In genomic region chr11:27718853-27719574, GRCh38 we compare ENCODE assay signal across 8 cellular contexts. TPM values are rescaled to one million over a fixed set of nuclear protein-coding genes. Genes with fewer than 3 reads are reported as not detected.
DNase-seq lines count a peak whose midpoint lies in the region; ATAC-seq and TF ChIP-seq lines count a peak whose summit lies in the region.

No MANE protein-coding gene starts in this region.

- H3K4me1 ChIP-seq in heart right ventricle (peaks cover 0 to 35% (median 18%) of the 10 kb centered on the region in 9 donors), skeletal muscle satellite cell (ENCODE audit: control insufficient read depth, insufficient read depth, low read length) (peaks cover 9% of the 10 kb centered on the region)

- H3K27ac ChIP-seq in heart right ventricle = no peak overlapping the region

- ATAC-seq in heart right ventricle (peak; percentile 77 to 95 (median 86)), GM18867 (IDR thresholded peaks at IDR 0.05; ENCODE audit: unreplicated experiment) (no peak), HG02610 (IDR thresholded peaks at IDR 0.05; ENCODE audit: unreplicated experiment) (no peak)

- WGBS in heart right ventricle, 2 donors = 0 to 1% methylated on average over 57 of the region's 57 CpGs

- H3K9me3 ChIP-seq in heart right ventricle (no peaks in the 10 kb centered on the region), skeletal muscle satellite cell (replicated peaks; ENCODE audit: low read length) (no peaks in the 10 kb centered on the region)

- H3K4me2 ChIP-seq in skeletal muscle satellite cell (ENCODE audit: low read length) = peak overlapping the region; percentile 83

- intact Hi-C loops in heart right ventricle (cut with DNase I) = no loop called here

- peak overlapping the region; percentile 6 to 59 (median 49) for H3K4me3 ChIP-seq in heart right ventricle
- peak overlapping the region; percentile 68 for H3K4me3 ChIP-seq in skeletal muscle satellite cell (ENCODE audit: low read length)

- no peak for TF ChIP-seq CTCF in heart right ventricle (IDR thresholded peaks at IDR 0.05)

- H3K9ac ChIP-seq in skeletal muscle satellite cell (ENCODE audit: low read depth, low read length) = peak overlapping the region; percentile 67

- DNase-seq in HCEC 1CT = peak; percentile 61
- peak; percentile 71 for DNase-seq in SW480 (ENCODE audit: low spot score)
- DNase-seq in heart right ventricle = peak; percentile 10 to 32
- no peak for DNase-seq in activated naive CD4-positive, alpha-beta T cell (lab: John Stamatoyannopoulos, UW)
- DNase-seq in ureter (ENCODE audit: low spot score) = no peak

- H3K27me3 ChIP-seq in heart right ventricle (peaks cover 10 to 95% (median 89%) of the 10 kb centered on the region in 7 donors), skeletal muscle satellite cell (ENCODE audit: control insufficient read depth, insufficient read depth, low read length) (peaks cover 63% of the 10 kb centered on the region)

- H3K36me3 ChIP-seq in heart right ventricle (no peaks in the 10 kb centered on the region), skeletal muscle satellite cell (ENCODE audit: insufficient read depth, low read length) (no peaks in the 10 kb centered on the region)

RNA-seq across cellular contexts. Expression of gene BDNF, which starts 18.8 kb away (rescaled TPM):
- total RNA-seq in heart right ventricle (10 to 100 TPM in 2 of 10 donors, 1 to 10 TPM in 7, under 1 TPM in 1; 0.67 to 19.1 (median 4.0) TPM), ureter (6.0 TPM)
- 1 to 10 TPM in 1 of 2 donors, under 1 TPM in 1; 0.16 to 1.4 TPM for polyA plus RNA-seq in heart right ventricle
- 0.25 and 1.5 TPM in 2 replicates for total RNA-seq in skeletal muscle satellite cell (2012; rRNA removed)

Comparison
In these comparisons a context has a peak if more than half of its experiments do, and no peak if none do; other contexts are left out.
1. DNase-seq: peak in HCEC 1CT (single experiment), SW480 (single experiment) and heart right ventricle (2 of 2); none in activated naive CD4-positive, alpha-beta T cell (0 of 4) and ureter (single experiment).
2. ATAC-seq: peak in heart right ventricle (8 of 8); none in GM18867 (single experiment) and HG02610 (single experiment).